19 cellular contexts compared by ENCODE assay signal in genomic region chr2:25293145-25293544, GRCh38. TPM values are rescaled to one million over a fixed set of nuclear protein-coding genes. Genes with fewer than 3 reads are reported as not detected.
DNase-seq lines count a peak whose midpoint lies in the region; ATAC-seq and TF ChIP-seq lines count a peak whose summit lies in the region.
"Had no signal": no experiment of that assay in that cellular context is flagged by ENCODE, and none has a peak within 500 bp of the region (broad histone marks: within the 10 kb centered on the region; RNA-seq: fewer than 3 reads in every experiment).

No MANE protein-coding gene starts in this region.

- intact Hi-C loops in IMR-90 (cut with micrococcal nuclease) (no loop called here), testis (cut with DNase I; ENCODE audit: low total_unique reads) (no loop called here)

- dilution Hi-C loops in IMR-90 (cut with HindIII; ENCODE audit: low sequenced_read_pairs, unreplicated experiment), result no loop called here

- no peaks in the 10 kb centered on the region for H4K20me1 ChIP-seq in IMR-90 (ENCODE audit: insufficient read depth, low read length)

- WGBS in IMR-90 (ENCODE audit: extremely low coverage in 2 of 2, insufficient read length in 1 of 2), 2 experiments, result 82% methylated on average over 2 of the region's 7 CpGs; no CpG with 5 or more reads in 1 of the 2 experiments
- 74 to 79% methylated on average over 7 of the region's 7 CpGs for WGBS in testis, 2 donors

- no peak overlapping the region for H4K91ac ChIP-seq in IMR-90 (ENCODE audit: insufficient read depth, low read depth, low read length)

- no peak overlapping the region for H2AFZ ChIP-seq in IMR-90 (replicated peaks; ENCODE audit: low read length, poor library complexity)

- H3K27me3 ChIP-seq in IMR-90 (ENCODE audit: control insufficient read depth, insufficient read depth, low read length), result no peaks in the 10 kb centered on the region
- H3K27me3 ChIP-seq in skeletal muscle tissue (ENCODE audit: control insufficient read depth in 3 of 3, insufficient read depth in 3 of 3, low read length in 3 of 3), result no peaks in the 10 kb centered on the region
- no peaks in the 10 kb centered on the region for H3K27me3 ChIP-seq in testis
- H3K27me3 ChIP-seq: brain microvascular endothelial cell, gastroesophageal sphincter, left lung, ovary, sigmoid colon had no signal

- no peak overlapping the region for H3K14ac ChIP-seq in IMR-90 (replicated peaks; ENCODE audit: low read depth, low read length)

- no peaks in the 10 kb centered on the region for H3K79me1 ChIP-seq in IMR-90 (ENCODE audit: low read depth in 1 of 2, low read length in 2 of 2)

- no peak overlapping the region for H3K4ac ChIP-seq in IMR-90 (ENCODE audit: low read depth, low read length)

- no peaks in the 10 kb centered on the region for H3K27me3 Mint-ChIP-seq in activated naive CD4-positive, alpha-beta T cell treated with anti-CD3 and anti-CD28 coated beads, Interleukin-2, amount 50 U/mL, for 24 hours

- TF ChIP-seq POLR2A in IMR-90 (IDR thresholded peaks at IDR 0.05; ENCODE audit: low read depth, low read length) (no peak), testis (IDR thresholded peaks at IDR 0.05) (no peak)

- no peak overlapping the region for H3K23ac ChIP-seq in IMR-90 (ENCODE audit: low read depth, low read length)

- H4K8ac ChIP-seq in IMR-90 (ENCODE audit: low read depth in 2 of 2, low read length in 2 of 2), result no peak overlapping the region

- H2BK120ac ChIP-seq in IMR-90 (ENCODE audit: low read depth, low read length), result no peak overlapping the region

- H2AK5ac ChIP-seq in IMR-90 (ENCODE audit: low read depth, low read length), result no peak overlapping the region

- H3K36me3 Mint-ChIP-seq in activated naive CD4-positive, alpha-beta T cell treated with anti-CD3 and anti-CD28 coated beads, Interleukin-2, amount 50 U/mL, for 24 hours, result peaks cover 3% of the 10 kb centered on the region
- H3K36me3 Mint-ChIP-seq in activated naive CD4-positive, alpha-beta T cell treated with anti-CD3 and anti-CD28 coated beads, Interleukin-2, amount 50 U/mL, for 72 hours, result peaks cover 0 to 11% of the 10 kb centered on the region in 2 donors

- CTCF ChIA-PET in IMR-90 (lab: Yijun Ruan, JAX), result interaction anchor here (0.6 kb wide), 1 partner anchor 8 kb away, joined by 3 read pairs; no protein-coding TSS in a partner anchor

- no peak overlapping the region for H3K18ac ChIP-seq in IMR-90 (ENCODE audit: low read depth, low read length)

- no peak for TF ChIP-seq RAD21 in IMR-90 (IDR thresholded peaks at IDR 0.05; ENCODE audit: low read length)

- H3K27ac Mint-ChIP-seq in activated naive CD4-positive, alpha-beta T cell treated with anti-CD3 and anti-CD28 coated beads, Interleukin-2, amount 50 U/mL, for 24 hours, result peak overlapping the region; percentile 82
- no peak overlapping the region for H3K27ac Mint-ChIP-seq in activated naive CD4-positive, alpha-beta T cell treated with anti-CD3 and anti-CD28 coated beads, Interleukin-2, amount 50 U/mL, for 72 hours

- no peaks in the 10 kb centered on the region for H3K9me1 ChIP-seq in IMR-90 (ENCODE audit: insufficient read depth, low read length)

- H2BK15ac ChIP-seq in IMR-90 (ENCODE audit: low read depth, low read length), result no peak overlapping the region

- H3K56ac ChIP-seq in IMR-90 (ENCODE audit: extremely low read depth, insufficient read depth, low read length), result no peak overlapping the region

- BruUV-seq in IMR-90 (replicated peaks; lab: Mats Ljungman, UMichigan), result no TSS peak

- H2AK9ac ChIP-seq in IMR-90 (replicated peaks; ENCODE audit: low read depth, low read length, poor library complexity), result no peak overlapping the region

- H3K4me3 Mint-ChIP-seq in activated naive CD4-positive, alpha-beta T cell treated with anti-CD3 and anti-CD28 coated beads, Interleukin-2, amount 50 U/mL, for 24 hours, result no peak overlapping the region

- no peak overlapping the region for H3K4me2 ChIP-seq in IMR-90 (ENCODE audit: low read depth, low read length)

- H3K27ac ChIP-seq in IMR-90 (ENCODE audit: insufficient read depth, low read length) (no peak overlapping the region), caudate nucleus (ENCODE audit: low read depth, low read length) (peak overlapping the region; percentile 36), skeletal muscle tissue (ENCODE audit: low read depth, low read length) (peak overlapping the region; percentile 45), testis (no peak overlapping the region)
- H3K27ac ChIP-seq: brain microvascular endothelial cell had no signal

- TF ChIP-seq CTCF in IMR-90 (conservative IDR thresholded peaks at IDR 0.05; ENCODE audit: low read depth, low read length) (no peak), testis (IDR thresholded peaks at IDR 0.05) (no peak)

- H3K9me3 ChIP-seq in IMR-90 (ENCODE audit: control insufficient read depth, insufficient read depth, low read length), result no peaks in the 10 kb centered on the region
- no peaks in the 10 kb centered on the region for H3K9me3 ChIP-seq in skeletal muscle tissue (ENCODE audit: control insufficient read depth in 3 of 3, low read length in 3 of 3)
- H3K9me3 ChIP-seq in testis, result no peaks in the 10 kb centered on the region
- H3K9me3 ChIP-seq: gastroesophageal sphincter, left lung, ovary, sigmoid colon had no signal

- ATAC-seq in activated naive CD4-positive, alpha-beta T cell treated with anti-CD3 and anti-CD28 coated beads, Interleukin-2, amount 50 U/mL, for 72 hours, result no peak
- no peak for ATAC-seq in IMR-90 (ENCODE audit: low read depth)
- no peak for ATAC-seq in HG02623 (IDR thresholded peaks at IDR 0.05; ENCODE audit: unreplicated experiment)
- ATAC-seq: gastroesophageal sphincter, left lung, PC-3 had no signal

- no peak for DNase-seq in activated naive CD4-positive, alpha-beta T cell treated with anti-CD3 and anti-CD28 coated beads, Interleukin-2, amount 50 U/mL, for 72 hours (ENCODE audit: low spot score in 2 of 2)
- DNase-seq in IMR-90 (peak; percentile 22), caudate nucleus (lab: John Stamatoyannopoulos, UW) (peak in 2 of 61 donors; percentile 27 to 55), glomerular visceral epithelial cell (ENCODE audit: extremely low spot score) (no peak), testis (no peak)
- DNase-seq: activated CD4-positive, alpha-beta T cell treated with anti-CD3 and anti-CD28 coated beads, Interleukin-2, amount 50 U/mL, for 48 hours; brain microvascular endothelial cell; EL; GOT3; NCI-H1436; ovary; PC-3; sigmoid colon; stimulated activated CD4-positive, alpha-beta T cell treated with anti-CD3 and anti-CD28 coated beads, Interleukin-1b, Interleukin-23, amount 100 ng/mL, for 48 hours had no signal

- H3K4me3 ChIP-seq in IMR-90 (ENCODE audit: insufficient read depth, low read depth, low read length) (no peak overlapping the region), skeletal muscle tissue (ENCODE audit: low read length in 3 of 3) (no peak overlapping the region), testis (no peak overlapping the region)
- H3K4me3 ChIP-seq: gastroesophageal sphincter, left lung, ovary, sigmoid colon had no signal

- no peak overlapping the region for H3K9ac ChIP-seq in IMR-90 (ENCODE audit: low read depth, low read length)
- no peak overlapping the region for H3K9ac ChIP-seq in skeletal muscle tissue (ENCODE audit: low read depth in 1 of 3, low read length in 3 of 3)

- no peak overlapping the region for H2BK20ac ChIP-seq in IMR-90 (ENCODE audit: low read depth, low read length)

- in situ Hi-C loops in IMR-90 (cut with MboI; ENCODE audit: low sequenced_read_pairs), result no loop called here

- H3K36me3 ChIP-seq in IMR-90 (ENCODE audit: control insufficient read depth, insufficient read depth, low read length), result peaks cover 4% of the 10 kb centered on the region; the same call in 1 of the 2 replicates
- H3K36me3 ChIP-seq in skeletal muscle tissue (ENCODE audit: control insufficient read depth in 3 of 3, insufficient read depth in 3 of 3, low read length in 3 of 3), result peaks cover 8 to 11% (median 10%) of the 10 kb centered on the region in 3 donors
- H3K36me3 ChIP-seq in testis (ENCODE audit: low read depth, missing control alignments), result no peaks in the 10 kb centered on the region
- H3K36me3 ChIP-seq: brain microvascular endothelial cell, left lung, ovary had no signal

- POLR2A ChIA-PET in IMR-90 (lab: Charles Lee; ENCODE audit: unreplicated experiment), result no interaction called here

- H2BK5ac ChIP-seq in IMR-90 (ENCODE audit: low read depth, low read length, poor library complexity, severe bottlenecking), result no peak overlapping the region

- H4K5ac ChIP-seq in IMR-90 (ENCODE audit: low read depth, low read length), result no peak overlapping the region

- H3K4me1 Mint-ChIP-seq in activated naive CD4-positive, alpha-beta T cell treated with anti-CD3 and anti-CD28 coated beads, Interleukin-2, amount 50 U/mL, for 24 hours, result peaks cover 66% of the 10 kb centered on the region

- peaks cover 6% of the 10 kb centered on the region for H3K4me1 ChIP-seq in IMR-90 (ENCODE audit: control insufficient read depth, insufficient read depth, low read length)
- H3K4me1 ChIP-seq in skeletal muscle tissue (ENCODE audit: control insufficient read depth in 3 of 3, insufficient read depth in 3 of 3, low read length in 3 of 3), result peaks cover 59 to 82% (median 75%) of the 10 kb centered on the region in 3 donors
- H3K4me1 ChIP-seq in testis, result peaks cover 32% of the 10 kb centered on the region

- H3K9me3 Mint-ChIP-seq in activated naive CD4-positive, alpha-beta T cell treated with anti-CD3 and anti-CD28 coated beads, Interleukin-2, amount 50 U/mL, for 24 hours, result no peaks in the 10 kb centered on the region
- H3K9me3 Mint-ChIP-seq in activated naive CD4-positive, alpha-beta T cell treated with anti-CD3 and anti-CD28 coated beads, Interleukin-2, amount 50 U/mL, for 72 hours, result no peaks in the 10 kb centered on the region

TF ChIP-seq in IMR-90, 13 proteins besides CTCF, POLR2A, EP300 and RAD21 (continues in another document):
- no peak for TF ChIP-seq RCOR1 (IDR thresholded peaks at IDR 0.05; ENCODE audit: insufficient replicate concordance, low read length)
- TF ChIP-seq USF2 (IDR thresholded peaks at IDR 0.05; ENCODE audit: low read depth, low read length), result no peak

RNA-seq across cellular contexts. Expression of gene DNMT3A, which starts 48.6 kb away (rescaled TPM):
- total RNA-seq in activated naive CD4-positive, alpha-beta T cell treated with anti-CD3 and anti-CD28 coated beads, Interleukin-2, amount 50 U/mL, for 72 hours, result 10 to 100 TPM; 83.1 to 89.6 TPM
- total RNA-seq in IMR-90 (2012; rRNA removed), result 6.1 and 9.7 TPM in 2 replicates
- 4.4 and 4.5 TPM in 2 replicates for polyA plus RNA-seq in IMR-90 (2012; rRNA removed)
- 1.4 and 3.9 TPM in 2 replicates for polyA plus RNA-seq in IMR-90 (2012; cell fraction: cytosol; rRNA removed)
- polyA plus RNA-seq in IMR-90 (2012; cell fraction: nucleus; rRNA removed; ENCODE audit: low replicate concordance), result 15.3 and 15.8 TPM in 2 replicates
- 62.1 TPM for total RNA-seq in skeletal muscle tissue
- total RNA-seq in testis, result 10 to 100 TPM; 36.3 TPM
- 15.5 TPM for polyA plus RNA-seq in testis (ENCODE audit: insufficient read depth, low read depth, low replicate concordance)

Comparison
In these comparisons a context has a peak if more than half of its experiments do, and no peak if none do; other contexts are left out.
1. H3K27ac ChIP-seq: peak in caudate nucleus (single experiment) and skeletal muscle tissue (single experiment); none in IMR-90 (single experiment) and testis (0 of 2).